In genomic region chr12:131933387-131933786, GRCh38 we compare ENCODE assay signal across 19 cellular contexts. TPM values are rescaled to one million over a fixed set of nuclear protein-coding genes. Genes with fewer than 3 reads are reported as not detected.
DNase-seq lines count a peak whose midpoint lies in the region; ATAC-seq, FAIRE-seq and TF ChIP-seq lines count a peak whose summit lies in the region.
"Had no signal": no experiment of that assay in that cellular context is flagged by ENCODE, and none has a peak within 500 bp of the region (broad histone marks: within the 10 kb centered on the region; RNA-seq: fewer than 3 reads in every experiment).

No MANE protein-coding gene starts in this region.

- no peak overlapping the region for H3K9ac ChIP-seq in HepG2 (ENCODE audit: insufficient read depth, low read depth, low read length)

- no peak overlapping the region for H3K4me3 ChIP-seq in HepG2 (replicated peaks in 1 of 3; ENCODE audit: insufficient read depth in 1 of 3, low read depth in 2 of 3, low read length in 3 of 3)
- H3K4me3 ChIP-seq: SJSA1 had no signal

- H3K4me1 ChIP-seq in HepG2 (ENCODE audit: insufficient read depth, low read length): peaks cover 12% of the 10 kb centered on the region

- peaks cover 63% of the 10 kb centered on the region for H3K36me3 Mint-ChIP-seq in activated B cell treated with CpG ODN at 0.5 μM for 24 hours (ENCODE audit: low read depth)
- H3K36me3 Mint-ChIP-seq in immature natural killer cell: peaks cover 12 to 22% (median 13%) of the 10 kb centered on the region in 3 donors
- peaks cover 37% of the 10 kb centered on the region for H3K36me3 Mint-ChIP-seq in activated CD4-positive, alpha-beta memory T cell treated with anti-CD3 and anti-CD28 coated beads, Interleukin-2, amount 10 ng/mL, durations not matched to agents 7 days and 5 days (ENCODE audit: low read depth)

- TSS peak; percentile 17 for BruUV-seq in HepG2 (replicated peaks; lab: Mats Ljungman, UMichigan)

- 99% methylated on average over 8 of the region's 8 CpGs for WGBS in HepG2 (ENCODE audit: low lambda C conversion rate)

- TF ChIP-seq POLR2A in HepG2 (IDR thresholded peaks at IDR 0.05; ENCODE audit: insufficient read depth in 1 of 2, low read depth in 2 of 2, low read length in 2 of 2): no peak

- H3K4me3 Mint-ChIP-seq in activated B cell treated with CpG ODN at 0.5 μM for 24 hours (no peak overlapping the region), immature natural killer cell (no peak overlapping the region)
- H3K4me3 Mint-ChIP-seq in activated CD4-positive, alpha-beta memory T cell treated with anti-CD3 and anti-CD28 coated beads, Interleukin-2, amount 10 ng/mL, durations not matched to agents 7 days and 5 days: no peak overlapping the region
- H3K4me3 Mint-ChIP-seq: CD14-positive monocyte, HFFc6 had no signal

- H3K27ac ChIP-seq in HepG2 (ENCODE audit: extremely low read length, insufficient read depth, low read length): no peak overlapping the region
- H3K27ac ChIP-seq: SJSA1 had no signal

- H3K4me2 ChIP-seq in HepG2 (ENCODE audit: low read depth, low read length): no peak overlapping the region

- no peak for TF ChIP-seq CTCF in activated B cell treated with CpG ODN at 0.5 μM for 24 hours (IDR thresholded peaks at IDR 0.05)
- no peak for TF ChIP-seq CTCF in HepG2 (CRISPR knock-in tag; IDR thresholded peaks at IDR 0.05)

- POLR2A ChIA-PET in activated B cell treated with CpG ODN at 0.5 μM for 24 hours (lab: Charles Lee) (no interaction called here), HepG2 (lab: Yijun Ruan, JAX) (no interaction called here)
- POLR2A ChIA-PET in activated CD4-positive, alpha-beta memory T cell treated with anti-CD3 and anti-CD28 coated beads, Interleukin-2, amount 10 ng/mL, durations not matched to agents 7 days and 5 days (lab: Charles Lee): no interaction called here

- TF ChIP-seq EP300 in HepG2 (IDR thresholded peaks at IDR 0.05; ENCODE audit: low read depth in 2 of 2, low read length in 2 of 2) (no peak), HepG2 (CRISPR knock-in tag; IDR thresholded peaks at IDR 0.05; ENCODE audit: borderline replicate concordance) (no peak)

- H3K27ac Mint-ChIP-seq in activated B cell treated with CpG ODN at 0.5 μM for 24 hours: peak overlapping the region; percentile 32
- no peak overlapping the region for H3K27ac Mint-ChIP-seq in immature natural killer cell
- no peak overlapping the region for H3K27ac Mint-ChIP-seq in activated CD4-positive, alpha-beta memory T cell treated with anti-CD3 and anti-CD28 coated beads, Interleukin-2, amount 10 ng/mL, durations not matched to agents 7 days and 5 days
- H3K27ac Mint-ChIP-seq: HFFc6 had no signal

- peaks cover 18 to 39% of the 10 kb centered on the region in 2 experiments for H3K36me3 ChIP-seq in HepG2 (replicated peaks in 1 of 2; ENCODE audit: control insufficient read depth in 1 of 2, insufficient read depth in 2 of 2, low read length in 2 of 2)

- H3K79me2 ChIP-seq in HepG2 (ENCODE audit: insufficient read depth, low read length): peaks cover 16% of the 10 kb centered on the region

- no peak for TF ChIP-seq RAD21 in HepG2 (CRISPR knock-in tag; IDR thresholded peaks at IDR 0.05)

- H3K9me3 Mint-ChIP-seq in activated B cell treated with CpG ODN at 0.5 μM for 24 hours: no peaks in the 10 kb centered on the region
- H3K9me3 Mint-ChIP-seq in immature natural killer cell: no peaks in the 10 kb centered on the region
- H3K9me3 Mint-ChIP-seq in activated CD4-positive, alpha-beta memory T cell treated with anti-CD3 and anti-CD28 coated beads, Interleukin-2, amount 10 ng/mL, durations not matched to agents 7 days and 5 days: no peaks in the 10 kb centered on the region
- H3K9me3 Mint-ChIP-seq: CD14-positive monocyte, HFFc6 had no signal

- H2AFZ ChIP-seq in HepG2 (ENCODE audit: low read length): no peak overlapping the region

- peaks cover 2% of the 10 kb centered on the region; the same call in 1 of the 2 replicates for H4K20me1 ChIP-seq in HepG2 (ENCODE audit: insufficient read depth, low read length)

- no peak for ATAC-seq in Right ventricle myocardium inferior
- no peak for ATAC-seq in left cardiac atrium
- ATAC-seq in activated B cell treated with CpG ODN at 0.5 μM for 24 hours (ENCODE audit: low read depth): no peak
- no peak for ATAC-seq in HepG2

- H3K9me3 ChIP-seq in HepG2 (ENCODE audit: low read length): no peaks in the 10 kb centered on the region
- H3K9me3 ChIP-seq: SJSA1 had no signal

- no peaks in the 10 kb centered on the region for H3K27me3 Mint-ChIP-seq in activated B cell treated with CpG ODN at 0.5 μM for 24 hours
- H3K27me3 Mint-ChIP-seq in immature natural killer cell (ENCODE audit: low read depth in 3 of 3): peaks cover 3 to 15% (median 4%) of the 10 kb centered on the region in 3 donors
- H3K27me3 Mint-ChIP-seq in activated CD4-positive, alpha-beta memory T cell treated with anti-CD3 and anti-CD28 coated beads, Interleukin-2, amount 10 ng/mL, durations not matched to agents 7 days and 5 days: no peaks in the 10 kb centered on the region

- no peaks in the 10 kb centered on the region for H3K27me3 ChIP-seq in HepG2 (ENCODE audit: control insufficient read depth in 1 of 2, insufficient read depth in 2 of 2, low read length in 2 of 2)
- H3K27me3 ChIP-seq: SJSA1 had no signal

- H3K4me1 Mint-ChIP-seq in activated B cell treated with CpG ODN at 0.5 μM for 24 hours (peaks cover 15% of the 10 kb centered on the region), immature natural killer cell (peaks cover 16% of the 10 kb centered on the region in 2 donors)
- peaks cover 21% of the 10 kb centered on the region for H3K4me1 Mint-ChIP-seq in activated CD4-positive, alpha-beta memory T cell treated with anti-CD3 and anti-CD28 coated beads, Interleukin-2, amount 10 ng/mL, durations not matched to agents 7 days and 5 days

- no peak for FAIRE-seq in HepG2 (lab: Jason Lieb, UNC)
- FAIRE-seq: A204.1, G401.6, GM19239, H54 had no signal

- intact Hi-C loops in Right ventricle myocardium inferior (cut with DNase I): no loop called here
- intact Hi-C loops in left cardiac atrium (cut with DNase I): no loop called here
- intact Hi-C loops in activated B cell treated with CpG ODN at 0.5 μM for 24 hours (cut with micrococcal nuclease): no loop called here
- intact Hi-C loops in HepG2 (cut with micrococcal nuclease; ENCODE audit: unreplicated experiment): no loop called here

- DNase-seq in Right ventricle myocardium inferior (ENCODE audit: missing footprints) (peak; percentile 58), left cardiac atrium (no peak), activated B cell treated with CpG ODN at 0.5 μM for 24 hours (no peak), HepG2 (ENCODE audit: low spot score) (no peak), immature natural killer cell (no peak), NCI-H1694 treated with DMSO at 0.1 percent for 48 hours (lab: John Stamatoyannopoulos, UW) (no peak)
- no peak for DNase-seq in activated CD4-positive, alpha-beta memory T cell treated with anti-CD3 and anti-CD28 coated beads, Interleukin-2, amount 10 ng/mL, durations not matched to agents 7 days and 5 days
- DNase-seq: HFFc6, KBM-7, NCI-H1092, NCI-H1436, NCI-H1930, NCI-H2227 treated with DMSO at 0.1 percent for 48 hours had no signal

- in situ Hi-C loops in HepG2 (cut with HindIII; ENCODE audit: extremely low pct_ligation_motif_present, low pct_unique_long_range_greater_than_20kb): no loop called here

- CTCF ChIA-PET in activated B cell treated with CpG ODN at 0.5 μM for 24 hours (lab: Charles Lee) (no interaction called here), HepG2 (lab: Yijun Ruan, JAX; ENCODE audit: low intra/inter-chr PET ratio, low total read pairs) (no interaction called here)
- CTCF ChIA-PET in activated CD4-positive, alpha-beta memory T cell treated with anti-CD3 and anti-CD28 coated beads, Interleukin-2, amount 10 ng/mL, durations not matched to agents 7 days and 5 days (lab: Charles Lee): no interaction called here

RNA-seq across cellular contexts. Expression of gene PUS1, which starts 4.3 kb away (rescaled TPM):
- total RNA-seq in Right ventricle myocardium inferior: 9.4 TPM
- 10 to 100 TPM in 1 of 2 donors, 1 to 10 TPM in 1; 7.7 to 19.2 TPM for total RNA-seq in left cardiac atrium
- 51.5 and 60.3 TPM in 2 replicates for total RNA-seq in activated B cell treated with CpG ODN at 0.5 μM for 24 hours
- total RNA-seq in HepG2 (2016; rRNA removed; fragmentation: Illumina TruSeq; extraction: Trizol): 23.5 and 24.7 TPM in 2 replicates
- 6.6 and 7.1 TPM in 2 replicates for total RNA-seq in HepG2 (2016; cell fraction: cytosol; rRNA removed; fragmentation: Illumina TruSeq; extraction: Trizol; ENCODE audit: low read depth)
- total RNA-seq in HepG2 (2016; cell fraction: insoluble cytoplasmic fraction; rRNA removed; fragmentation: Illumina TruSeq; extraction: Trizol): 21.9 and 25.6 TPM in 2 replicates
- 11.7 and 15.8 TPM in 2 replicates for total RNA-seq in HepG2 (2016; cell fraction: membrane; rRNA removed; fragmentation: Illumina TruSeq; extraction: Trizol)
- total RNA-seq in HepG2 (2016; cell fraction: nucleus; rRNA removed; fragmentation: Illumina TruSeq; extraction: Trizol): 22.3 and 22.5 TPM in 2 replicates
- polyA plus RNA-seq in HepG2 (2011; rRNA removed): 19.2 and 28.3 TPM in 2 replicates
- polyA plus RNA-seq in HepG2 (2011; cell fraction: cytosol; rRNA removed): 18.9 and 22.1 TPM in 2 replicates
- 51.5 and 61.7 TPM in 2 replicates for polyA plus RNA-seq in HepG2 (2011; cell fraction: nucleus; rRNA removed)
- 16.6 and 23.7 TPM in 2 replicates for polyA plus RNA-seq in HepG2 (2012)
- 6.6 and 8.0 TPM in 2 replicates for polyA plus RNA-seq in HepG2 (2016; cell fraction: cytosol; fragmentation: Illumina TruSeq; extraction: Trizol; ENCODE audit: low read depth)
- polyA plus RNA-seq in HepG2 (2016; cell fraction: insoluble cytoplasmic fraction; fragmentation: Illumina TruSeq; extraction: Trizol; ENCODE audit: low read depth): 37.8 and 38.4 TPM in 2 replicates
- 14.2 and 18.7 TPM in 2 replicates for polyA plus RNA-seq in HepG2 (2016; cell fraction: membrane; fragmentation: Illumina TruSeq; extraction: Trizol; ENCODE audit: low read depth)
- 70.5 and 72.7 TPM in 2 replicates for polyA plus RNA-seq in HepG2 (2016; cell fraction: nucleus; fragmentation: Illumina TruSeq; extraction: Trizol; ENCODE audit: insufficient read depth, low read depth)
- 26.1 and 71.1 TPM in 2 replicates for polyA minus RNA-seq in HepG2 (2011; rRNA and poly(A)+ RNA removed; ENCODE audit: low replicate concordance)
- polyA minus RNA-seq in HepG2 (2011; cell fraction: cytosol; rRNA and poly(A)+ RNA removed): 10.4 and 12.3 TPM in 2 replicates
- polyA minus RNA-seq in HepG2 (2011; cell fraction: nucleus; rRNA and poly(A)+ RNA removed): 31.2 and 34.2 TPM in 2 replicates
- 10 to 100 TPM in 1 of 3 donors, 1 to 10 TPM in 2; 4.4 to 14.5 (median 6.2) TPM for polyA plus RNA-seq in immature natural killer cell
- total RNA-seq in activated CD4-positive, alpha-beta memory T cell treated with anti-CD3 and anti-CD28 coated beads, Interleukin-2, amount 10 ng/mL, durations not matched to agents 7 days and 5 days: 10 to 100 TPM; 32.9 to 34.7 TPM

RNA-seq across cellular contexts. Expression of gene EP400, which starts 16.4 kb away (rescaled TPM):
- total RNA-seq in Right ventricle myocardium inferior (13.9 TPM), left cardiac atrium (10 to 100 TPM; 15.7 to 21.1 TPM), activated B cell treated with CpG ODN at 0.5 μM for 24 hours (57.8 and 65.6 TPM in 2 replicates), HepG2 (2016; rRNA removed; fragmentation: Illumina TruSeq; extraction: Trizol) (5.0 and 8.4 TPM in 2 replicates)
- 4.7 TPM in 2 replicates for total RNA-seq in HepG2 (2016; cell fraction: cytosol; rRNA removed; fragmentation: Illumina TruSeq; extraction: Trizol; ENCODE audit: low read depth)
- 3.7 and 7.0 TPM in 2 replicates for total RNA-seq in HepG2 (2016; cell fraction: insoluble cytoplasmic fraction; rRNA removed; fragmentation: Illumina TruSeq; extraction: Trizol)
- total RNA-seq in HepG2 (2016; cell fraction: membrane; rRNA removed; fragmentation: Illumina TruSeq; extraction: Trizol): 6.0 and 6.1 TPM in 2 replicates
- 13.3 and 16.0 TPM in 2 replicates for total RNA-seq in HepG2 (2016; cell fraction: nucleus; rRNA removed; fragmentation: Illumina TruSeq; extraction: Trizol)
- polyA plus RNA-seq in HepG2 (2011; rRNA removed) (4.2 and 4.9 TPM in 2 replicates), immature natural killer cell (1 to 10 TPM in 1 of 3 donors, under 1 TPM in 2; 0.05 to 4.1 (median 0.74) TPM)
- 2.4 and 3.4 TPM in 2 replicates for polyA plus RNA-seq in HepG2 (2011; cell fraction: cytosol; rRNA removed)
- 23.5 and 23.6 TPM in 2 replicates for polyA plus RNA-seq in HepG2 (2011; cell fraction: nucleus; rRNA removed)
- polyA plus RNA-seq in HepG2 (2012): 16.1 and 16.9 TPM in 2 replicates
- 1.1 TPM in 2 replicates for polyA plus RNA-seq in HepG2 (2016; cell fraction: cytosol; fragmentation: Illumina TruSeq; extraction: Trizol; ENCODE audit: low read depth)
- 11.0 and 15.9 TPM in 2 replicates for polyA plus RNA-seq in HepG2 (2016; cell fraction: insoluble cytoplasmic fraction; fragmentation: Illumina TruSeq; extraction: Trizol; ENCODE audit: low read depth)
- 2.6 and 2.7 TPM in 2 replicates for polyA plus RNA-seq in HepG2 (2016; cell fraction: membrane; fragmentation: Illumina TruSeq; extraction: Trizol; ENCODE audit: low read depth)
- polyA plus RNA-seq in HepG2 (2016; cell fraction: nucleus; fragmentation: Illumina TruSeq; extraction: Trizol; ENCODE audit: insufficient read depth, low read depth): 43.2 and 47.1 TPM in 2 replicates
- polyA minus RNA-seq in HepG2 (2011; rRNA and poly(A)+ RNA removed; ENCODE audit: low replicate concordance): 7.5 and 11.1 TPM in 2 replicates
- polyA minus RNA-seq in HepG2 (2011; cell fraction: cytosol; rRNA and poly(A)+ RNA removed): 7.5 and 8.3 TPM in 2 replicates
- polyA minus RNA-seq in HepG2 (2011; cell fraction: nucleus; rRNA and poly(A)+ RNA removed): 16.2 and 18.8 TPM in 2 replicates
- 10 to 100 TPM; 42.2 to 43.4 TPM for total RNA-seq in activated CD4-positive, alpha-beta memory T cell treated with anti-CD3 and anti-CD28 coated beads, Interleukin-2, amount 10 ng/mL, durations not matched to agents 7 days and 5 days

RNA-seq across cellular contexts. Expression of gene ULK1, which starts 39.0 kb away (rescaled TPM):
- total RNA-seq in Right ventricle myocardium inferior: 49.3 TPM
- 10 to 100 TPM; 27.6 to 34.5 TPM for total RNA-seq in left cardiac atrium
- total RNA-seq in activated B cell treated with CpG ODN at 0.5 μM for 24 hours: 20.1 and 27.0 TPM in 2 replicates
- total RNA-seq in HepG2 (2016; rRNA removed; fragmentation: Illumina TruSeq; extraction: Trizol): 1.7 and 2.8 TPM in 2 replicates
- 1.9 and 2.4 TPM in 2 replicates for total RNA-seq in HepG2 (2016; cell fraction: cytosol; rRNA removed; fragmentation: Illumina TruSeq; extraction: Trizol; ENCODE audit: low read depth)
- total RNA-seq in HepG2 (2016; cell fraction: insoluble cytoplasmic fraction; rRNA removed; fragmentation: Illumina TruSeq; extraction: Trizol): 1.6 and 3.3 TPM in 2 replicates
- 1.7 and 2.8 TPM in 2 replicates for total RNA-seq in HepG2 (2016; cell fraction: membrane; rRNA removed; fragmentation: Illumina TruSeq; extraction: Trizol)
- 4.9 and 6.0 TPM in 2 replicates for total RNA-seq in HepG2 (2016; cell fraction: nucleus; rRNA removed; fragmentation: Illumina TruSeq; extraction: Trizol)
- 10.1 and 13.9 TPM in 2 replicates for polyA plus RNA-seq in HepG2 (2011; rRNA removed)
- 2.2 and 3.2 TPM in 2 replicates for polyA plus RNA-seq in HepG2 (2011; cell fraction: cytosol; rRNA removed)
- polyA plus RNA-seq in HepG2 (2011; cell fraction: nucleus; rRNA removed): 132 and 157 TPM in 2 replicates
- 16.0 and 35.4 TPM in 2 replicates for polyA plus RNA-seq in HepG2 (2012)
- polyA plus RNA-seq in HepG2 (2016; cell fraction: cytosol; fragmentation: Illumina TruSeq; extraction: Trizol; ENCODE audit: low read depth): 0.21 and 0.24 TPM in 2 replicates
- 3.6 and 5.0 TPM in 2 replicates for polyA plus RNA-seq in HepG2 (2016; cell fraction: insoluble cytoplasmic fraction; fragmentation: Illumina TruSeq; extraction: Trizol; ENCODE audit: low read depth)
- polyA plus RNA-seq in HepG2 (2016; cell fraction: membrane; fragmentation: Illumina TruSeq; extraction: Trizol; ENCODE audit: low read depth): 0.60 and 0.72 TPM in 2 replicates
- polyA plus RNA-seq in HepG2 (2016; cell fraction: nucleus; fragmentation: Illumina TruSeq; extraction: Trizol; ENCODE audit: insufficient read depth, low read depth): 27.6 and 31.1 TPM in 2 replicates
- 11.3 and 13.5 TPM in 2 replicates for polyA minus RNA-seq in HepG2 (2011; rRNA and poly(A)+ RNA removed; ENCODE audit: low replicate concordance)
- polyA minus RNA-seq in HepG2 (2011; cell fraction: cytosol; rRNA and poly(A)+ RNA removed): 7.8 and 10.2 TPM in 2 replicates
- polyA minus RNA-seq in HepG2 (2011; cell fraction: nucleus; rRNA and poly(A)+ RNA removed): 15.5 and 17.8 TPM in 2 replicates
- polyA plus RNA-seq in immature natural killer cell: 1 to 10 TPM in 1 of 3 donors, under 1 TPM in 1, not detected in 1; 0.36 to 1.2 TPM
- total RNA-seq in activated CD4-positive, alpha-beta memory T cell treated with anti-CD3 and anti-CD28 coated beads, Interleukin-2, amount 10 ng/mL, durations not matched to agents 7 days and 5 days: 10 to 100 TPM; 35.2 to 42.2 TPM
